11 cellular contexts compared by ENCODE assay signal in genomic region chr9:19154135-19154612, GRCh38. TPM values are rescaled to one million over a fixed set of nuclear protein-coding genes. Genes with fewer than 3 reads are reported as not detected.
DNase-seq lines count a peak whose midpoint lies in the region; ATAC-seq and TF ChIP-seq lines count a peak whose summit lies in the region.
"Had no signal": no experiment of that assay in that cellular context is flagged by ENCODE, and none has a peak within 500 bp of the region (broad histone marks: within the 10 kb centered on the region; RNA-seq: fewer than 3 reads in every experiment).

No MANE protein-coding gene starts in this region.

- in situ Hi-C loops in GM13977 (cut with MboI; ENCODE audit: low pct_unique_long_range_greater_than_20kb, low sequenced_read_pairs, unreplicated experiment) = no loop called here

- H3K4me3 ChIP-seq in liver (ENCODE audit: low read depth in 1 of 3, low read length in 3 of 3) = no peak overlapping the region

- no peak for ATAC-seq in HG03045 (IDR thresholded peaks at IDR 0.05; ENCODE audit: unreplicated experiment)

- peak overlapping the region; percentile 86 to 94 for H3K27ac ChIP-seq in liver (ENCODE audit: low read depth in 1 of 2, low read length in 2 of 2)

- peak; percentile 42 to 64 for TF ChIP-seq RAD21 in liver (IDR thresholded peaks at IDR 0.05)

- no peaks in the 10 kb centered on the region for H3K9me3 ChIP-seq in liver (ENCODE audit: control insufficient read depth in 4 of 4, low read length in 3 of 4)

- peaks cover 7 to 54% (median 28%) of the 10 kb centered on the region in 4 donors for H3K4me1 ChIP-seq in liver (ENCODE audit: control insufficient read depth in 4 of 4, insufficient read depth in 4 of 4, low read length in 3 of 4)

- WGBS in liver = 37% methylated on average over 5 of the region's 5 CpGs

- DNase-seq in stimulated activated CD4-positive, alpha-beta T cell treated with anti-CD3 and anti-CD28 coated beads, Interleukin-4, amount 100 ng/mL, for 24 hours = peak; percentile 14
- DNase-seq in stimulated activated CD4-positive, alpha-beta T cell treated with anti-CD3 and anti-CD28 coated beads, Interleukin-4, amount 100 ng/mL, for 1 hour = no peak
- peak; percentile 53 for DNase-seq in astrocyte of the hippocampus (ENCODE audit: low read depth, low spot score)
- no peak for DNase-seq in NCI-H2029 treated with DMSO at 0.1 percent for 48 hours (lab: John Stamatoyannopoulos, UW)
- DNase-seq in stimulated activated CD4-positive, alpha-beta T cell treated with anti-CD3 and anti-CD28 coated beads, Interleukin-12 subunit alpha, Interleukin-12 subunit beta, amount 100 ng/mL, for 4 hours = no peak
- DNase-seq in GM13977 (ENCODE audit: low spot score) = no peak
- DNase-seq: activated CD8-positive, alpha-beta memory T cell treated with anti-CD3 and anti-CD28 coated beads, Interleukin-2, amount 50 U/mL, for 48 hours; H7; NCI-H2227 treated with DMSO at 0.1 percent for 48 hours had no signal

- no peaks in the 10 kb centered on the region for H3K27me3 ChIP-seq in liver (ENCODE audit: control insufficient read depth in 4 of 4, insufficient read depth in 4 of 4, low read length in 3 of 4)

- TF ChIP-seq CTCF in liver (IDR thresholded peaks at IDR 0.05; ENCODE audit: low read depth, low read length, missing input control) = no peak
- no peak for TF ChIP-seq CTCF in GM13977 (IDR thresholded peaks at IDR 0.05; ENCODE audit: extremely low read depth, insufficient read depth, missing control alignments)

- no peak overlapping the region for H3K9ac ChIP-seq in liver (ENCODE audit: low read depth in 1 of 2, low read length in 2 of 2)

- H3K36me3 ChIP-seq in liver (ENCODE audit: control insufficient read depth in 4 of 4, insufficient read depth in 3 of 4, low read depth in 1 of 4, low read length in 3 of 4) = no peaks in the 10 kb centered on the region

TF ChIP-seq in liver, 16 proteins besides CTCF, POLR2A, EP300 and RAD21:
- TF ChIP-seq ZBTB33 (IDR thresholded peaks at IDR 0.05) = peak; percentile 70
- TF ChIP-seq NR2F2 (IDR thresholded peaks at IDR 0.05) = peak; percentile 86
- no peak for TF ChIP-seq HNF4G (IDR thresholded peaks at IDR 0.05)
- TF ChIP-seq MAX (IDR thresholded peaks at IDR 0.05) = peak; percentile 97
- no peak for TF ChIP-seq FOXA2 (IDR thresholded peaks at IDR 0.05)
- no peak for TF ChIP-seq FOXA1 (IDR thresholded peaks at IDR 0.05)
- peak; percentile 78 to 84 for TF ChIP-seq HNF4A (conservative IDR thresholded peaks at IDR 0.05)
- TF ChIP-seq JUND (IDR thresholded peaks at IDR 0.05) = peak; percentile 71 to 77
- peak; percentile 89 to 94 for TF ChIP-seq RXRA (IDR thresholded peaks at IDR 0.05)
- peak; percentile 84 for TF ChIP-seq YY1 (IDR thresholded peaks at IDR 0.05)
- peak; percentile 49 for TF ChIP-seq REST (IDR thresholded peaks at IDR 0.05)
- TF ChIP-seq SP1 (IDR thresholded peaks at IDR 0.05) = peak; percentile 91
- no peak for TF ChIP-seq TAF1 (conservative IDR thresholded peaks at IDR 0.05)
- TF ChIP-seq EGR1 (IDR thresholded peaks at IDR 0.05; ENCODE audit: low read depth in 2 of 2) = no peak
- no peak for TF ChIP-seq GABPA (IDR thresholded peaks at IDR 0.05 in 1 of 2, conservative IDR thresholded peaks at IDR 0.05 in 1 of 2)
- TF ChIP-seq, protein P1, sequence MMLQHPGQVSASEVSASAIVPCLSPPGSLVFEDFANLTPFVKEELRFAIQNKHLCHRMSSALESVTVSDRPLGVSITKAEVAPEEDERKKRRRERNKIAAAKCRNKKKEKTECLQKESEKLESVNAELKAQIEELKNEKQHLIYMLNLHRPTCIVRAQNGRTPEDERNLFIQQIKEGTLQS (IDR thresholded peaks at IDR 0.05) = peak; percentile 78

RNA-seq across cellular contexts. Expression of gene PLIN2, which starts 26.9 kb away (rescaled TPM):
- total RNA-seq in liver = 100 to 1,000 TPM in 1 of 2 donors, 10 to 100 TPM in 1; 72.7 to 688 TPM
- 100 to 1,000 TPM; 344 to 513 TPM for polyA plus RNA-seq in liver

RNA-seq across cellular contexts. Expression of gene HAUS6, which starts 51.5 kb away (rescaled TPM):
- total RNA-seq in liver = 10 to 100 TPM in 1 of 2 donors, 1 to 10 TPM in 1; 7.0 to 10.1 TPM
- 1 to 10 TPM; 1.9 to 4.2 TPM for polyA plus RNA-seq in liver

Comparison
In these comparisons a context has a peak if more than half of its experiments do, and no peak if none do; other contexts are left out.
1. DNase-seq: peak in stimulated activated CD4-positive, alpha-beta T cell treated with anti-CD3 and anti-CD28 coated beads, Interleukin-4, amount 100 ng/mL, for 24 hours (single experiment) and astrocyte of the hippocampus (single experiment); none in stimulated activated CD4-positive, alpha-beta T cell treated with anti-CD3 and anti-CD28 coated beads, Interleukin-4, amount 100 ng/mL, for 1 hour (single experiment), NCI-H2029 treated with DMSO at 0.1 percent for 48 hours (single experiment), stimulated activated CD4-positive, alpha-beta T cell treated with anti-CD3 and anti-CD28 coated beads, Interleukin-12 subunit alpha, Interleukin-12 subunit beta, amount 100 ng/mL, for 4 hours (single experiment) and GM13977 (single experiment).